ENCODE assay signal across 27 cellular contexts in genomic region chr1:201142011-201142853, GRCh38. TPM values are rescaled to one million over a fixed set of nuclear protein-coding genes. Genes with fewer than 3 reads are reported as not detected.
DNase-seq lines count a peak whose midpoint lies in the region; ATAC-seq and TF ChIP-seq lines count a peak whose summit lies in the region.
"Had no signal": no experiment of that assay in that cellular context is flagged by ENCODE, and none has a peak within 500 bp of the region (broad histone marks: within the 10 kb centered on the region; RNA-seq: fewer than 3 reads in every experiment).

No MANE protein-coding gene starts in this region.

- H3K4me1 ChIP-seq in right cardiac atrium (ENCODE audit: control insufficient read depth, insufficient read depth, low read length): peaks cover 2% of the 10 kb centered on the region

- DNase-seq in D341Med (ENCODE audit: low spot score): peak; percentile 83
- DNase-seq in fibroblast of mammary gland (ENCODE audit: low read depth): peak; percentile 43
- DNase-seq in right cardiac atrium: peak; percentile 75 to 92 (median 89)
- peak; percentile 76 for DNase-seq in sciatic nerve (ENCODE audit: low spot score)
- no peak for DNase-seq in activated gamma-delta T cell (lab: John Stamatoyannopoulos, UW)
- no peak for DNase-seq in NCI-H510A (lab: John Stamatoyannopoulos, UW)
- DNase-seq in H4 (ENCODE audit: low spot score): no peak
- DNase-seq: activated CD4-positive, alpha-beta memory T cell treated with anti-CD3 and anti-CD28 coated beads, Interleukin-2, amount 10 ng/mL, durations not matched to agents 7 days and 5 days; activated CD4-positive, CD25-positive, alpha-beta regulatory T cell; activated naive CD4-positive, alpha-beta T cell treated with anti-CD3 and anti-CD28 coated beads, Interleukin-2, amount 10 ng/mL, durations not matched to agents 7 days and 5 days; cerebellar nuclear complex; effector CD4-positive, alpha-beta T cell; HCEC 1CT; immature natural killer cell; KBM-7; naive B cell; NCI-H2029; NCI-H524 treated with DMSO at 0.1 percent for 48 hours; RPMI8226; sigmoid colon; T1000 had no signal

- no peak for TF ChIP-seq CTCF in fibroblast of mammary gland (conservative IDR thresholded peaks at IDR 0.05; ENCODE audit: control insufficient read depth, insufficient read depth, low read depth, low read length)

- no peaks in the 10 kb centered on the region for H3K27me3 ChIP-seq in right cardiac atrium (ENCODE audit: control insufficient read depth, insufficient read depth)
- H3K27me3 ChIP-seq: esophagus muscularis mucosa, sigmoid colon had no signal

- H3K4me3 ChIP-seq in fibroblast of mammary gland (ENCODE audit: control insufficient read depth, low read depth, low read length) (no peak overlapping the region), right cardiac atrium (ENCODE audit: low read length) (no peak overlapping the region)
- H3K4me3 ChIP-seq: esophagus muscularis mucosa, lung, sigmoid colon, thoracic aorta had no signal

- 70% methylated on average over 17 of the region's 17 CpGs for WGBS in right cardiac atrium

- ATAC-seq in right cardiac atrium (peak; percentile 41 to 62), sciatic nerve (peak; percentile 79), HG03521 (IDR thresholded peaks at IDR 0.05; ENCODE audit: unreplicated experiment) (no peak)

- no peaks in the 10 kb centered on the region for H3K9me3 ChIP-seq in right cardiac atrium (ENCODE audit: control insufficient read depth, low read length)
- H3K9me3 ChIP-seq: esophagus muscularis mucosa, sigmoid colon, thoracic aorta had no signal

- intact Hi-C loops in right cardiac atrium (cut with DNase I): no loop called here
- intact Hi-C loops in sciatic nerve (cut with DNase I): no loop called here

- no peak overlapping the region for H3K27ac ChIP-seq in right cardiac atrium (ENCODE audit: low read length)
- H3K27ac ChIP-seq: esophagus muscularis mucosa, sigmoid colon, thoracic aorta had no signal

RNA-seq across cellular contexts. Expression of gene TMEM9, which starts 12.0 kb away (rescaled TPM):
- total RNA-seq in right cardiac atrium (10 to 100 TPM; 45.3 to 54.6 (median 46.6) TPM), sciatic nerve (42.9 TPM)
- 44.4 TPM for polyA plus RNA-seq in right cardiac atrium
- total RNA-seq in H4 (2014; rRNA removed; shearing (Covaris generic)): 81.6 and 97.5 TPM in 2 replicates

RNA-seq across cellular contexts. Expression of gene ASCL5, which starts 15.2 kb away (rescaled TPM):
- total RNA-seq in right cardiac atrium (not detected), sciatic nerve (not detected)
- not detected for polyA plus RNA-seq in right cardiac atrium
- total RNA-seq in H4 (2014; rRNA removed; shearing (Covaris generic)): not detected in 2 replicates
- total RNA-seq: activated CD4-positive, alpha-beta memory T cell treated with anti-CD3 and anti-CD28 coated beads, Interleukin-2, amount 10 ng/mL, durations not matched to agents 7 days and 5 days; Daoy; esophagus muscularis mucosa; osteocyte; sigmoid colon; thoracic aorta had no signal

RNA-seq across cellular contexts. Expression of gene CACNA1S, which starts 30.0 kb away (rescaled TPM):
- total RNA-seq in right cardiac atrium (under 1 TPM in 2 of 4 donors, not detected in 2; 0.06 to 0.09 TPM), sciatic nerve (not detected)
- not detected for polyA plus RNA-seq in right cardiac atrium
- total RNA-seq in H4 (2014; rRNA removed; shearing (Covaris generic)): not detected in 2 replicates
- total RNA-seq: activated CD4-positive, alpha-beta memory T cell treated with anti-CD3 and anti-CD28 coated beads, Interleukin-2, amount 10 ng/mL, durations not matched to agents 7 days and 5 days; Daoy; esophagus muscularis mucosa; osteocyte; sigmoid colon; thoracic aorta had no signal
- polyA plus RNA-seq: immature natural killer cell had no signal

RNA-seq across cellular contexts. Expression of gene IGFN1, which starts 48.4 kb away (rescaled TPM):
- 1 to 10 TPM in 1 of 4 donors, under 1 TPM in 3; 0.14 to 1.6 (median 0.48) TPM for total RNA-seq in right cardiac atrium
- 0.54 TPM for polyA plus RNA-seq in right cardiac atrium
- total RNA-seq in sciatic nerve: 1.7 TPM
- 0.14 TPM in 1 of 2 replicates, not detected in the other for total RNA-seq in H4 (2014; rRNA removed; shearing (Covaris generic))
- total RNA-seq: activated CD4-positive, alpha-beta memory T cell treated with anti-CD3 and anti-CD28 coated beads, Interleukin-2, amount 10 ng/mL, durations not matched to agents 7 days and 5 days; esophagus muscularis mucosa; thoracic aorta had no signal
- polyA plus RNA-seq: immature natural killer cell had no signal

Comparison
In these comparisons a context has a peak if more than half of its experiments do, and no peak if none do; other contexts are left out.
1. DNase-seq: peak in D341Med (single experiment), fibroblast of mammary gland (single experiment), right cardiac atrium (3 of 3) and sciatic nerve (single experiment); none in activated gamma-delta T cell (single experiment), NCI-H510A (single experiment) and H4 (single experiment).